20 cellular contexts compared by ENCODE assay signal in the genomic region with DNA sequence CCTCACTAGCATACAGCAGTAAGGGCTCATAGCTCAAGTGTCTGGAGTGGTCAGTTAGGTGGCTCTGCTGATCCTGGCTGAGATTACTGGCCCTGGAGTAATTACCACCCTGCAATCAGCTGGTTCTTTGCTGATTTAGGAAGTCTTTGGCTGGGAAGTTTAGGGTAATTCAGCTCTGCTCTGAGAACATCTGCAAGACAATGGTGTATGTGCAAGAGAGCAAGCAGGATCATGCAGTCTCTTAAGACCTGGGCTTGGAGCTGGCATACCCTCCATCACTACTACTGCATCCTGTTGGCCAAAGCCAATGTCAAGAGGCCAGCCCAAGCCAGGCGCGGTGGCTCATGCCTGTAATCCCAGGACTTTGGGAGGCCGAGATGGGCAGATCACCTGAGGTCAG.
DNase-seq lines count a peak whose midpoint lies in the region; ATAC-seq and TF ChIP-seq lines count a peak whose summit lies in the region.
"Had no signal": no experiment of that assay in that cellular context is flagged by ENCODE, and none has a peak within 500 bp of the region (broad histone marks: within the 10 kb centered on the region; RNA-seq: fewer than 3 reads in every experiment).

No MANE protein-coding gene starts in this region.

- no peaks in the 10 kb centered on the region for H3K79me2 ChIP-seq in GM23338 (replicated peaks; ENCODE audit: insufficient read depth)

- CTCF ChIA-PET in WTC11 (lab: Charles Lee): interaction anchor here (1.4 kb wide), 1 partner anchor 31 kb away, joined by 4 read pairs; no protein-coding TSS in a partner anchor

- H3K36me3 ChIP-seq in GM23338 (ENCODE audit: insufficient read depth): no peaks in the 10 kb centered on the region
- H3K36me3 ChIP-seq: BE2C; BLaER1 treated with 17β-estradiol and CSF1 and Interleukin-3, amounts not matched to agents 10 nM and 100 nM had no signal

- H3K9me2 ChIP-seq in GM23338 (ENCODE audit: insufficient read depth): peaks cover 4% of the 10 kb centered on the region; the same call in 1 of the 2 replicates

- DNase-seq in GM23338 (ENCODE audit: low spot score): no peak
- DNase-seq in WTC11 (ENCODE audit: low spot score): no peak
- peak; percentile 63 for DNase-seq in islet precursor cell
- DNase-seq in medulla oblongata (ENCODE audit: extremely low spot score): no peak
- DNase-seq in SIG-M5 treated with dmso at 0.1 percent for 504 hours (lab: John Stamatoyannopoulos, UW; ENCODE audit: unreplicated experiment): no peak
- DNase-seq in CD1c-positive myeloid dendritic cell (ENCODE audit: extremely low spot score): no peak
- DNase-seq: 8988T; ACHN; AML-193; BE2C; Calu3; CD4-positive, alpha-beta memory T cell; COR-L47; DMS53; DMS79 treated with DMSO at 0.1 percent for 48 hours; H7; HCEC 1CT had no signal

- TF ChIP-seq CTCF in GM23338 (conservative IDR thresholded peaks at IDR 0.05; ENCODE audit: low read depth in 2 of 2) (no peak), WTC11 (IDR thresholded peaks at IDR 0.05) (no peak)

- H3F3A ChIP-seq in GM23338 (replicated peaks; ENCODE audit: low read depth): no peaks in the 10 kb centered on the region

- H3K36me3 Mint-ChIP-seq in GM23338 (ENCODE audit: low read depth): no peaks in the 10 kb centered on the region
- no peaks in the 10 kb centered on the region for H3K36me3 Mint-ChIP-seq in WTC11
- H3K36me3 Mint-ChIP-seq: CD14-positive monocyte; CD4-positive, alpha-beta memory T cell had no signal

- H3K4me3 Mint-ChIP-seq in GM23338: no peak overlapping the region
- no peak overlapping the region for H3K4me3 Mint-ChIP-seq in WTC11
- H3K4me3 Mint-ChIP-seq: CD14-positive monocyte; CD4-positive, alpha-beta memory T cell had no signal

- peak; percentile 36; the same call in 2 of the 3 replicates for ATAC-seq in GM23338
- peak; percentile 51; the same call in 1 of the 2 replicates for ATAC-seq in WTC11
- ATAC-seq: A549 had no signal

- peaks cover 2% of the 10 kb centered on the region; the same call in 2 of the 3 replicates for H3K4me1 Mint-ChIP-seq in GM23338
- H3K4me1 Mint-ChIP-seq in WTC11: peaks cover 10% of the 10 kb centered on the region
- H3K4me1 Mint-ChIP-seq: CD14-positive monocyte; CD4-positive, alpha-beta memory T cell had no signal

- POLR2A ChIA-PET in WTC11 (lab: Charles Lee): interaction anchor here (1.5 kb wide), 1 partner anchor 11 kb away, joined by 3 read pairs; no protein-coding TSS in a partner anchor

- H2AFZ ChIP-seq in GM23338: no peak overlapping the region

- no peak overlapping the region for H3K27ac ChIP-seq in GM23338 (ENCODE audit: low read depth)
- H3K27ac ChIP-seq: A549; BLaER1 treated with 17β-estradiol and CSF1 and Interleukin-3, amounts not matched to agents 10 nM and 100 nM had no signal

- H3K27me3 ChIP-seq in GM23338 (ENCODE audit: insufficient read depth): no peaks in the 10 kb centered on the region
- H3K27me3 ChIP-seq: BE2C; BLaER1 treated with 17β-estradiol and CSF1 and Interleukin-3, amounts not matched to agents 10 nM and 100 nM had no signal

- H3K4me3 ChIP-seq in GM23338: no peak overlapping the region
- H3K4me3 ChIP-seq: A549; BLaER1 treated with 17β-estradiol and CSF1 and Interleukin-3, amounts not matched to agents 10 nM and 100 nM had no signal

- H3K27me3 Mint-ChIP-seq in GM23338 (ENCODE audit: insufficient read depth, low read depth, poor library complexity) (peaks cover 5% of the 10 kb centered on the region), WTC11 (ENCODE audit: low read depth) (no peaks in the 10 kb centered on the region)

- H4K20me1 ChIP-seq in GM23338 (replicated peaks; ENCODE audit: insufficient read depth): no peaks in the 10 kb centered on the region
- H4K20me1 ChIP-seq: BLaER1 treated with 17β-estradiol and CSF1 and Interleukin-3, amounts not matched to agents 10 nM and 100 nM had no signal

- no peaks in the 10 kb centered on the region for H3K4me1 ChIP-seq in GM23338 (ENCODE audit: insufficient read depth)
- H3K4me1 ChIP-seq: A549, BE2C had no signal

- H3K9me3 Mint-ChIP-seq in GM23338: no peaks in the 10 kb centered on the region; the same call in 2 of the 3 replicates
- H3K9me3 Mint-ChIP-seq in WTC11: no peaks in the 10 kb centered on the region
- H3K9me3 Mint-ChIP-seq: CD4-positive, alpha-beta memory T cell had no signal

- H3K27ac Mint-ChIP-seq in GM23338 (no peak overlapping the region), WTC11 (no peak overlapping the region)
- H3K27ac Mint-ChIP-seq: CD4-positive, alpha-beta memory T cell had no signal

- no peak overlapping the region for H3K4me2 ChIP-seq in GM23338
- H3K4me2 ChIP-seq: A549; BLaER1 treated with 17β-estradiol and CSF1 and Interleukin-3, amounts not matched to agents 10 nM and 100 nM had no signal

TF ChIP-seq in GM23338, 12 proteins besides CTCF, POLR2A, EP300 and RAD21 (continues in another document):
- TF ChIP-seq EZH2 (IDR thresholded peaks at IDR 0.05; ENCODE audit: low read depth, unreplicated experiment): no peak
- TF ChIP-seq STAT1 (IDR thresholded peaks at IDR 0.05; ENCODE audit: unreplicated experiment): no peak
- no peak for TF ChIP-seq CREB1 (CRISPR knock-in tag; IDR thresholded peaks at IDR 0.05; ENCODE audit: low read depth)
- TF ChIP-seq, protein P1, sequence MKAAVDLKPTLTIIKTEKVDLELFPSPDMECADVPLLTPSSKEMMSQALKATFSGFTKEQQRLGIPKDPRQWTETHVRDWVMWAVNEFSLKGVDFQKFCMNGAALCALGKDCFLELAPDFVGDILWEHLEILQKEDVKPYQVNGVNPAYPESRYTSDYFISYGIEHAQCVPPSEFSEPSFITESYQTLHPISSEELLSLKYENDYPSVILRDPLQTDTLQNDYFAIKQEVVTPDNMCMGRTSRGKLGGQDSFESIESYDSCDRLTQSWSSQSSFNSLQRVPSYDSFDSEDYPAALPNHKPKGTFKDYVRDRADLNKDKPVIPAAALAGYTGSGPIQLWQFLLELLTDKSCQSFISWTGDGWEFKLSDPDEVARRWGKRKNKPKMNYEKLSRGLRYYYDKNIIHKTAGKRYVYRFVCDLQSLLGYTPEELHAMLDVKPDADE (IDR thresholded peaks at IDR 0.05): no peak

TF ChIP-seq in WTC11, 78 proteins besides CTCF, POLR2A, EP300 and RAD21 (continues in another document):
- TF ChIP-seq, protein P2, sequence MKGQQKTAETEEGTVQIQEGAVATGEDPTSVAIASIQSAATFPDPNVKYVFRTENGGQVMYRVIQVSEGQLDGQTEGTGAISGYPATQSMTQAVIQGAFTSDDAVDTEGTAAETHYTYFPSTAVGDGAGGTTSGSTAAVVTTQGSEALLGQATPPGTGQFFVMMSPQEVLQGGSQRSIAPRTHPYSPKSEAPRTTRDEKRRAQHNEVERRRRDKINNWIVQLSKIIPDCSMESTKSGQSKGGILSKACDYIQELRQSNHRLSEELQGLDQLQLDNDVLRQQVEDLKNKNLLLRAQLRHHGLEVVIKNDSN (CRISPR knock-in tag; IDR thresholded peaks at IDR 0.05): no peak
- TF ChIP-seq TEAD1 (CRISPR knock-in tag; IDR thresholded peaks at IDR 0.05): no peak
- TF ChIP-seq, protein P3, sequence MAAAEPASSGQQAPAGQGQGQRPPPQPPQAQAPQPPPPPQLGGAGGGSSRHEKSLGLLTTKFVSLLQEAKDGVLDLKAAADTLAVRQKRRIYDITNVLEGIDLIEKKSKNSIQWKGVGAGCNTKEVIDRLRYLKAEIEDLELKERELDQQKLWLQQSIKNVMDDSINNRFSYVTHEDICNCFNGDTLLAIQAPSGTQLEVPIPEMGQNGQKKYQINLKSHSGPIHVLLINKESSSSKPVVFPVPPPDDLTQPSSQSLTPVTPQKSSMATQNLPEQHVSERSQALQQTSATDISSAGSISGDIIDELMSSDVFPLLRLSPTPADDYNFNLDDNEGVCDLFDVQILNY (CRISPR knock-in tag; IDR thresholded peaks at IDR 0.05): no peak
- TF ChIP-seq, protein P4, sequence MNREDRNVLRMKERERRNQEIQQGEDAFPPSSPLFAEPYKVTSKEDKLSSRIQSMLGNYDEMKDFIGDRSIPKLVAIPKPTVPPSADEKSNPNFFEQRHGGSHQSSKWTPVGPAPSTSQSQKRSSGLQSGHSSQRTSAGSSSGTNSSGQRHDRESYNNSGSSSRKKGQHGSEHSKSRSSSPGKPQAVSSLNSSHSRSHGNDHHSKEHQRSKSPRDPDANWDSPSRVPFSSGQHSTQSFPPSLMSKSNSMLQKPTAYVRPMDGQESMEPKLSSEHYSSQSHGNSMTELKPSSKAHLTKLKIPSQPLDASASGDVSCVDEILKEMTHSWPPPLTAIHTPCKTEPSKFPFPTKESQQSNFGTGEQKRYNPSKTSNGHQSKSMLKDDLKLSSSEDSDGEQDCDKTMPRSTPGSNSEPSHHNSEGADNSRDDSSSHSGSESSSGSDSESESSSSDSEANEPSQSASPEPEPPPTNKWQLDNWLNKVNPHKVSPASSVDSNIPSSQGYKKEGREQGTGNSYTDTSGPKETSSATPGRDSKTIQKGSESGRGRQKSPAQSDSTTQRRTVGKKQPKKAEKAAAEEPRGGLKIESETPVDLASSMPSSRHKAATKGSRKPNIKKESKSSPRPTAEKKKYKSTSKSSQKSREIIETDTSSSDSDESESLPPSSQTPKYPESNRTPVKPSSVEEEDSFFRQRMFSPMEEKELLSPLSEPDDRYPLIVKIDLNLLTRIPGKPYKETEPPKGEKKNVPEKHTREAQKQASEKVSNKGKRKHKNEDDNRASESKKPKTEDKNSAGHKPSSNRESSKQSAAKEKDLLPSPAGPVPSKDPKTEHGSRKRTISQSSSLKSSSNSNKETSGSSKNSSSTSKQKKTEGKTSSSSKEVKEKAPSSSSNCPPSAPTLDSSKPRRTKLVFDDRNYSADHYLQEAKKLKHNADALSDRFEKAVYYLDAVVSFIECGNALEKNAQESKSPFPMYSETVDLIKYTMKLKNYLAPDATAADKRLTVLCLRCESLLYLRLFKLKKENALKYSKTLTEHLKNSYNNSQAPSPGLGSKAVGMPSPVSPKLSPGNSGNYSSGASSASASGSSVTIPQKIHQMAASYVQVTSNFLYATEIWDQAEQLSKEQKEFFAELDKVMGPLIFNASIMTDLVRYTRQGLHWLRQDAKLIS (CRISPR knock-in tag; IDR thresholded peaks at IDR 0.05; ENCODE audit: borderline replicate concordance): no peak
- TF ChIP-seq ZNF121 (CRISPR knock-in tag; IDR thresholded peaks at IDR 0.05): no peak
- no peak for TF ChIP-seq ZNF317 (CRISPR knock-in tag; IDR thresholded peaks at IDR 0.05; ENCODE audit: borderline replicate concordance, low read depth)
- no peak for TF ChIP-seq HMGA2 (CRISPR knock-in tag; IDR thresholded peaks at IDR 0.05)
